ENCODE assay signal across 27 cellular contexts in the genomic region with DNA sequence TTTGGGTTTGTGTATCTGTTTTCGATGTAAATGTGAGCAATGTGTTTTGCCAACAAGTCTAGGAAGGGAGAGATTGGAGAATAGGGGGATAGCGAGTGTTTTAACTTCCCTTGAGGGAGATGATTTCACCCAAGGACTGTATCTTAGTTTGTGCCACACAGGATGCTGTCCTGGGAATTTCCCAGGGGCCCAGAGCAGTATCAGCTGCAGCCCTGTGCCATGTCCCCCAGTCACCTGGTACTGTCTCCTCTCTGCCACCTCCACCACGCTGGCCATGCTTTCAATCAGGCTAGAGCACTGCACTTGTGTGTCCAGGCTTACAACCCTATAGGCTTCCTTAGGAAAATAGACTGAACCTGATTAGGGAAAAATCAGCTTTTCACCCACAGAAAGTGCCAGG. TPM values are rescaled to one million over a fixed set of nuclear protein-coding genes. Genes with fewer than 3 reads are reported as not detected.
A peak's percentile ranks its signal among the peaks of the same experiment; 100 is the strongest.
DNase-seq lines count a peak whose midpoint lies in the region; ATAC-seq, FAIRE-seq and TF ChIP-seq lines count a peak whose summit lies in the region.
"Had no signal": no experiment of that assay in that cellular context is flagged by ENCODE, and none has a peak within 500 bp of the region (broad histone marks: within the 10 kb centered on the region; RNA-seq: fewer than 3 reads in every experiment).

No MANE protein-coding gene starts in this region.

- DNase-seq in GM12878 (ENCODE audit: low read depth, low spot score) (no peak), esophagus squamous epithelium (lab: John Stamatoyannopoulos, UW) (no peak), trophoblast cell (no peak), NCI-H1417 treated with DMSO at 0.1 percent for 48 hours (lab: John Stamatoyannopoulos, UW) (no peak), GM23338 (ENCODE audit: low spot score) (no peak), H4 (ENCODE audit: low spot score) (no peak)
- DNase-seq: 8988T; ACHN; BE2C; C1 segment of cervical spinal cord; Caco-2; Calu3; CD4-positive, alpha-beta T cell; CD8-positive, alpha-beta T cell; DMS79 treated with DMSO at 0.1 percent for 48 hours; GF-D8 had no signal

- no peak overlapping the region for H4K12ac ChIP-seq in trophoblast cell (ENCODE audit: low read depth, low read length)

- no peak overlapping the region for H3K27ac Mint-ChIP-seq in GM23338
- H3K27ac Mint-ChIP-seq: CD4-positive, alpha-beta T cell; CD8-positive, alpha-beta T cell had no signal

- H3K79me1 ChIP-seq in trophoblast cell (ENCODE audit: low read length): no peaks in the 10 kb centered on the region

- FAIRE-seq in GM12878 (lab: Jason Lieb, UNC): no peak
- FAIRE-seq: A204.1, D721Med, G401.6, GM12892, GM18507, GM19239 had no signal

- no peak overlapping the region for H3K4ac ChIP-seq in trophoblast cell (ENCODE audit: low read depth, low read length)

- H2AFZ ChIP-seq in GM12878 (ENCODE audit: control insufficient read depth, low read depth, low read length) (no peak overlapping the region), trophoblast cell (ENCODE audit: insufficient read depth, low read length, poor library complexity) (no peak overlapping the region), GM23338 (no peak overlapping the region)

- no peak overlapping the region for H3K4me3 Mint-ChIP-seq in GM23338
- H3K4me3 Mint-ChIP-seq: CD4-positive, alpha-beta T cell; CD8-positive, alpha-beta T cell had no signal

- H2BK120ac ChIP-seq in trophoblast cell (ENCODE audit: insufficient read depth, low read length, poor library complexity): no peak overlapping the region

- H3K27me3 ChIP-seq in GM12878 (replicated peaks in 1 of 2; ENCODE audit: control insufficient read depth in 2 of 2, insufficient read depth in 2 of 2, low read length in 1 of 2): no peaks in the 10 kb centered on the region
- H3K27me3 ChIP-seq in esophagus squamous epithelium: no peaks in the 10 kb centered on the region
- H3K27me3 ChIP-seq in trophoblast cell (ENCODE audit: insufficient read depth, low read length): no peaks in the 10 kb centered on the region
- no peaks in the 10 kb centered on the region for H3K27me3 ChIP-seq in GM23338 (ENCODE audit: insufficient read depth)
- H3K27me3 ChIP-seq: BE2C, BLaER1 had no signal

- H3K36me3 ChIP-seq in GM12878 (ENCODE audit: control insufficient read depth in 2 of 2, insufficient read depth in 2 of 2, low read length in 1 of 2) (no peaks in the 10 kb centered on the region), esophagus squamous epithelium (no peaks in the 10 kb centered on the region), trophoblast cell (ENCODE audit: control insufficient read depth in 1 of 2, insufficient read depth in 2 of 2, low read length in 2 of 2) (no peaks in the 10 kb centered on the region), GM23338 (ENCODE audit: insufficient read depth) (no peaks in the 10 kb centered on the region)
- H3K36me3 ChIP-seq: BE2C, BLaER1 had no signal

- peak; percentile 49 for ATAC-seq in GM18907 (IDR thresholded peaks at IDR 0.05; ENCODE audit: unreplicated experiment)
- peak; percentile 61 for ATAC-seq in GM12878
- ATAC-seq in HG02610 (IDR thresholded peaks at IDR 0.05; ENCODE audit: unreplicated experiment): no peak
- ATAC-seq in GM23338: no peak
- ATAC-seq: CD8-positive, alpha-beta T cell had no signal

- H3F3A ChIP-seq in GM23338 (replicated peaks; ENCODE audit: low read depth): no peaks in the 10 kb centered on the region

- POLR2A ChIA-PET in GM12878 (lab: Charles Lee): no interaction called here

- H3K9me3 Mint-ChIP-seq in GM23338: no peaks in the 10 kb centered on the region
- H3K9me3 Mint-ChIP-seq: CD4-positive, alpha-beta T cell; CD8-positive, alpha-beta T cell had no signal

- peaks cover 13% of the 10 kb centered on the region; the same call in 1 of the 2 replicates for H3K9me2 ChIP-seq in GM23338 (ENCODE audit: insufficient read depth)

- RAD21 ChIA-PET in GM12878 (lab: Charles Lee; ENCODE audit: unreplicated experiment): no interaction called here

- H3K79me2 ChIP-seq in GM12878 (ENCODE audit: control insufficient read depth, insufficient read depth, low read length) (no peaks in the 10 kb centered on the region), trophoblast cell (ENCODE audit: control insufficient read depth, insufficient read depth, low read length, poor library complexity) (no peaks in the 10 kb centered on the region), GM23338 (replicated peaks; ENCODE audit: insufficient read depth) (no peaks in the 10 kb centered on the region)

- peaks cover 3% of the 10 kb centered on the region for H3K27me3 Mint-ChIP-seq in GM23338 (ENCODE audit: insufficient read depth, low read depth, poor library complexity)

- H3K4me1 Mint-ChIP-seq in GM23338: peaks cover 3% of the 10 kb centered on the region; the same call in 2 of the 3 replicates

- no peak overlapping the region for H2BK12ac ChIP-seq in trophoblast cell (ENCODE audit: low read length)

- in situ Hi-C loops in GM12878 (cut with MboI): no loop called here

- no peaks in the 10 kb centered on the region for H3K36me3 Mint-ChIP-seq in GM23338 (ENCODE audit: low read depth)
- H3K36me3 Mint-ChIP-seq: CD8-positive, alpha-beta T cell had no signal

- H4K8ac ChIP-seq in trophoblast cell (ENCODE audit: low read depth, low read length): no peak overlapping the region

- no peaks in the 10 kb centered on the region for H4K20me1 ChIP-seq in GM12878 (ENCODE audit: control insufficient read depth, insufficient read depth)
- H4K20me1 ChIP-seq in GM23338 (replicated peaks; ENCODE audit: insufficient read depth): no peaks in the 10 kb centered on the region
- H4K20me1 ChIP-seq: BLaER1 had no signal

- H3K27ac ChIP-seq in GM12878 (ENCODE audit: control insufficient read depth, insufficient read depth) (no peak overlapping the region), esophagus squamous epithelium (peak overlapping the region in 3 of 4 donors; percentile 39 to 62 (median 39)), trophoblast cell (ENCODE audit: low read depth, low read length) (no peak overlapping the region), GM23338 (ENCODE audit: low read depth) (no peak overlapping the region)
- H3K27ac ChIP-seq: BLaER1 had no signal

- peak overlapping the region; percentile 56 for H3K23ac ChIP-seq in trophoblast cell (ENCODE audit: low read length)

- H3K18ac ChIP-seq in trophoblast cell (ENCODE audit: low read length): no peak overlapping the region

- H2AK5ac ChIP-seq in trophoblast cell (ENCODE audit: low read length): no peak overlapping the region

- H3K4me2 ChIP-seq in GM12878 (ENCODE audit: control insufficient read depth, insufficient read depth) (no peak overlapping the region), trophoblast cell (ENCODE audit: low read length) (no peak overlapping the region), GM23338 (no peak overlapping the region)
- H3K4me2 ChIP-seq: BLaER1 had no signal

- no peaks in the 10 kb centered on the region for H3K9me3 ChIP-seq in GM12878 (replicated peaks; ENCODE audit: control insufficient read depth, insufficient read depth, low read length)
- no peaks in the 10 kb centered on the region for H3K9me3 ChIP-seq in esophagus squamous epithelium
- H3K9me3 ChIP-seq in trophoblast cell (ENCODE audit: insufficient read depth, low read depth, low read length): peaks cover 2% of the 10 kb centered on the region
- H3K9me3 ChIP-seq: BE2C, BLaER1, Caco-2 had no signal

- H3K4me3 ChIP-seq in GM12878: no peak overlapping the region
- H3K4me3 ChIP-seq in esophagus squamous epithelium: no peak overlapping the region
- no peak overlapping the region for H3K4me3 ChIP-seq in trophoblast cell (ENCODE audit: low read depth, low read length)
- H3K4me3 ChIP-seq in GM23338: no peak overlapping the region
- H3K4me3 ChIP-seq: BLaER1 had no signal

- WGBS in GM12878 (ENCODE audit: insufficient coverage, insufficient replicate concordance, low lambda C conversion rate, missing lambda C conversion rate): 46% methylated on average over 3 of the region's 3 CpGs
- WGBS in esophagus squamous epithelium, 2 donors: 56 to 78% methylated on average over 3 of the region's 3 CpGs
- WGBS in trophoblast cell (ENCODE audit: extremely low coverage, insufficient coverage, insufficient read length): no CpG with 5 or more reads among the region's 3 CpGs

- no peak overlapping the region for H3K14ac ChIP-seq in trophoblast cell (ENCODE audit: low read length)

- no peak overlapping the region for H4K91ac ChIP-seq in trophoblast cell (ENCODE audit: low read depth, low read length)

- CTCF ChIA-PET in GM12878 (lab: Yijun Ruan, JAX): interaction anchor here (1.0 kb wide), 1 partner anchor 11 kb away, joined by 3 read pairs; no protein-coding TSS in a partner anchor

- no peak for TF ChIP-seq RAD21 in GM12878 (IDR thresholded peaks at IDR 0.05; ENCODE audit: insufficient read depth, low read depth, low read length)

- H3K9ac ChIP-seq in GM12878 (ENCODE audit: control insufficient read depth, insufficient read depth, low read length) (no peak overlapping the region), trophoblast cell (ENCODE audit: low read length) (no peak overlapping the region)
- H3K9ac ChIP-seq: BLaER1 had no signal

- H2BK5ac ChIP-seq in trophoblast cell (ENCODE audit: low read depth, low read length, poor library complexity): no peak overlapping the region

- TF ChIP-seq CTCF in GM12878 (IDR thresholded peaks at IDR 0.05 in 2 of 3, conservative IDR thresholded peaks at IDR 0.05 in 1 of 3; ENCODE audit: control insufficient read depth in 2 of 3, extremely low read depth in 1 of 3, insufficient read depth in 1 of 3, low read depth in 3 of 3, low read length in 3 of 3): no peak
- TF ChIP-seq CTCF in esophagus squamous epithelium (IDR thresholded peaks at IDR 0.05): no peak
- no peak for TF ChIP-seq CTCF in GM23338 (conservative IDR thresholded peaks at IDR 0.05; ENCODE audit: low read depth in 2 of 2)

- intact Hi-C loops in GM12878 (cut with micrococcal nuclease; ENCODE audit: unreplicated experiment) (no loop called here), esophagus squamous epithelium (cut with DNase I) (no loop called here)

- BruUV-seq in GM12878 (replicated peaks; lab: Mats Ljungman, UMichigan): no TSS peak

- TF ChIP-seq POLR2A in GM12878 (IDR thresholded peaks at IDR 0.05; ENCODE audit: low read depth, low read length): no peak
- TF ChIP-seq POLR2A in esophagus squamous epithelium (IDR thresholded peaks at IDR 0.05): no peak

- no peaks in the 10 kb centered on the region; the same call in 1 of the 2 replicates for H3K4me1 ChIP-seq in GM12878 (ENCODE audit: control insufficient read depth, insufficient read depth, low read length)
- H3K4me1 ChIP-seq in esophagus squamous epithelium: peaks cover 12 to 64% (median 27%) of the 10 kb centered on the region in 3 donors
- peaks cover 2 to 5% of the 10 kb centered on the region in 2 experiments for H3K4me1 ChIP-seq in trophoblast cell (ENCODE audit: control insufficient read depth in 1 of 2, insufficient read depth in 2 of 2, low read length in 2 of 2)
- H3K4me1 ChIP-seq in GM23338 (ENCODE audit: insufficient read depth): no peaks in the 10 kb centered on the region; the same call in 1 of the 2 replicates
- H3K4me1 ChIP-seq: BE2C, BLaER1, Caco-2 had no signal

- SMC1A ChIA-PET in GM12878 (lab: Charles Lee; ENCODE audit: uncharacterized antibody, unreplicated experiment): no interaction called here

- TF ChIP-seq EP300 in GM12878 (IDR thresholded peaks at IDR 0.05; ENCODE audit: borderline replicate concordance in 1 of 2, control insufficient read depth in 1 of 2, low read depth in 2 of 2, low read length in 2 of 2): no peak

RNA-seq across cellular contexts. Expression of a gene that starts 40.1 kb away (rescaled TPM):
- not detected in 2 replicates for total RNA-seq in GM12878 (2013; cell fraction: nucleolus; rRNA removed)
- total RNA-seq in GM12878 (2014; rRNA removed): not detected in 2 replicates
- total RNA-seq in GM12878 (2014; rRNA removed; fragmentation: Illumina TruSeq; extraction: Trizol): not detected in 2 replicates
- total RNA-seq in GM12878 (2021): not detected in 2 replicates
- polyA plus RNA-seq in GM12878 (2011; ENCODE audit: low read depth): not detected
- polyA plus RNA-seq in GM12878 (2011; rRNA removed): not detected in 2 replicates
- not detected in 2 replicates for polyA plus RNA-seq in GM12878 (2011; cell fraction: cytosol; rRNA removed)
- not detected in 2 replicates for polyA plus RNA-seq in GM12878 (2011; cell fraction: nucleus; rRNA removed)
- polyA plus RNA-seq in GM12878 (2012): not detected in 2 replicates
- polyA plus RNA-seq in GM12878 (2014; fragmentation: Illumina TruSeq; extraction: Trizol): not detected in 2 replicates
- not detected for polyA plus RNA-seq in GM12878 (2014; fragmentation: Nextera tagmentation; extraction: Ambion mirVana)
- polyA plus RNA-seq in GM12878 (2014; rRNA removed): not detected in 2 replicates
- not detected for polyA plus RNA-seq in GM12878 (2016; fragmentation: Nextera tagmentation; extraction: Ambion mirVana)
- polyA minus RNA-seq in GM12878 (2011; rRNA and poly(A)+ RNA removed): not detected in 2 replicates
- polyA minus RNA-seq in GM12878 (2011; cell fraction: cytosol; rRNA and poly(A)+ RNA removed): not detected in 2 replicates
- not detected in 2 replicates for polyA minus RNA-seq in GM12878 (2011; cell fraction: nucleus; rRNA and poly(A)+ RNA removed)
- total RNA-seq in esophagus squamous epithelium: 1 to 10 TPM in 2 of 4 donors, not detected in 2; 1.3 to 9.5 TPM
- 3.5 and 3.8 TPM in 2 replicates for polyA plus RNA-seq in trophoblast cell (2013)
- total RNA-seq in GM23338 (2014; rRNA removed; shearing (Covaris generic)): 34.7 and 35.7 TPM in 2 replicates
- polyA plus RNA-seq in GM23338 (2016; fragmentation: Nextera tagmentation; extraction: Ambion mirVana): 65.9 and 69.1 TPM in 2 replicates
- total RNA-seq in H4 (2014; rRNA removed; shearing (Covaris generic)): not detected in 2 replicates
- total RNA-seq: A673; Caco-2; CD4-positive, alpha-beta T cell; CD8-positive, alpha-beta T cell had no signal
- polyA plus RNA-seq: AG04450 had no signal

Comparison
In these comparisons a context has a peak if more than half of its experiments do, and no peak if none do; other contexts are left out.
1. ATAC-seq: peak in GM18907 (single experiment) and GM12878 (single experiment); none in HG02610 (single experiment) and GM23338 (single experiment).
2. H3K27ac ChIP-seq: peak in esophagus squamous epithelium (3 of 4); none in GM12878 (single experiment), trophoblast cell (single experiment) and GM23338 (single experiment).